ENCODE assay signal across 20 cellular contexts in the genomic region with DNA sequence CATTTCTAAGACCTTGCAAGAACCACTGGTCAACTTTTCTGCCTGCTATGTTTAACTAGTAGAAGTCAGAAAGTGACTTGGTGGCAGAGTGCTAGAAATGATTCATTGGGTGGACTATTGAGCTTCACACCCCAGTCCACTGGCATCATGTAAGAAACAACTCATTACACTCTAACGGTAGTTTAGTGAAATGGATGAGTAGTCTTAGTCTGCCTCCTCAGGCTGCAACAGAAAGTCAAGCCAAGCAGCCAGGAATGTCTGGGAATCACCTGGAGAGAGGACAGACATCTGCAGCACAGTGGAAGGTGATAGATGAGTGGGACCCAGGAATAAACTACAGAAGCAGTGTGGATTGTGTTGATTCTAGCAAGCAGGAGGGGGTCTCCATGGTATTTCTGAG.
"Had no signal": no experiment of that assay in that cellular context is flagged by ENCODE, and none has a peak within 500 bp of the region (broad histone marks: within the 10 kb centered on the region; RNA-seq: fewer than 3 reads in every experiment).

No MANE protein-coding gene starts in this region.

- H3K9me3 ChIP-seq: tibial artery had no signal

- ATAC-seq: activated CD8-positive, alpha-beta memory T cell treated with anti-CD3 and anti-CD28 coated beads, Interleukin-2, amount 10 ng/mL, durations not matched to agents 7 days and 5 days; activated CD8-positive, alpha-beta T cell treated with anti-CD3 and anti-CD28 coated beads for 36 hours; activated naive CD8-positive, alpha-beta T cell treated with anti-CD3 and anti-CD28 coated beads, Interleukin-2, amount 50 U/mL, for 24 hours; left lobe of liver; lower lobe of right lung; naive thymus-derived CD4-positive, alpha-beta T cell; stimulated activated naive CD8-positive, alpha-beta T cell treated with anti-CD3 and anti-CD28 coated beads, Interleukin-15, amount 100 ng/mL, for 72 hours had no signal

- H3K4me1 ChIP-seq: lower lobe of right lung, tibial artery had no signal

- H3K27ac ChIP-seq: cardiac muscle cell, lower lobe of right lung, tibial artery, VCaP had no signal

- H3K36me3 ChIP-seq: cardiac muscle cell, lower lobe of right lung, tibial artery had no signal

- H3K36me3 Mint-ChIP-seq: activated CD8-positive, alpha-beta memory T cell treated with anti-CD3 and anti-CD28 coated beads, Interleukin-2, amount 10 ng/mL, durations not matched to agents 7 days and 5 days had no signal

- H3K9me3 Mint-ChIP-seq: activated CD4-positive, alpha-beta T cell treated with anti-CD3 and anti-CD28 coated beads, Interleukin-2, amount 10 ng/mL, durations not matched to agents 7 days and 5 days; activated CD8-positive, alpha-beta T cell treated with anti-CD3 and anti-CD28 coated beads for 36 hours; activated naive CD8-positive, alpha-beta T cell treated with anti-CD3 and anti-CD28 coated beads, Interleukin-2, amount 50 U/mL, for 24 hours had no signal

- H3K4me1 Mint-ChIP-seq: activated CD4-positive, alpha-beta T cell treated with anti-CD3 and anti-CD28 coated beads, Interleukin-2, amount 10 ng/mL, durations not matched to agents 7 days and 5 days; activated CD8-positive, alpha-beta memory T cell treated with anti-CD3 and anti-CD28 coated beads, Interleukin-2, amount 10 ng/mL, durations not matched to agents 7 days and 5 days; activated naive CD8-positive, alpha-beta T cell treated with anti-CD3 and anti-CD28 coated beads, Interleukin-2, amount 50 U/mL, for 24 hours; naive thymus-derived CD4-positive, alpha-beta T cell; stimulated activated naive CD8-positive, alpha-beta T cell treated with anti-CD3 and anti-CD28 coated beads, Interleukin-15, amount 100 ng/mL, for 72 hours had no signal

- H3K4me3 ChIP-seq: cardiac muscle cell, lower lobe of right lung, tibial artery had no signal

- DNase-seq: activated CD4-positive, alpha-beta T cell treated with anti-CD3 and anti-CD28 coated beads, Interleukin-2, amount 10 ng/mL, durations not matched to agents 7 days and 5 days; activated CD4-positive, CD25-positive, alpha-beta regulatory T cell treated with anti-CD3 and anti-CD28 coated beads, Interleukin-2, amount 50 U/mL, for 72 hours; activated CD8-positive, alpha-beta memory T cell treated with anti-CD3 and anti-CD28 coated beads, Interleukin-2, amount 10 ng/mL, durations not matched to agents 7 days and 5 days; activated CD8-positive, alpha-beta T cell treated with anti-CD3 and anti-CD28 coated beads for 36 hours; activated effector memory CD4-positive, alpha-beta T cell treated with anti-CD3 and anti-CD28 coated beads, Interleukin-2, amount 50 U/mL, for 16 hours; activated naive CD4-positive, alpha-beta T cell treated with anti-CD3 and anti-CD28 coated beads, Interleukin-2, amount 50 U/mL, for 16 hours; activated naive CD8-positive, alpha-beta T cell treated with anti-CD3 and anti-CD28 coated beads, Interleukin-2, amount 50 U/mL, for 24 hours; activated T-cell treated with anti-CD3 and anti-CD28 coated beads for 4 hours; cortex of kidney; erythroblast; hypothalamus; lower lobe of right lung; naive thymus-derived CD4-positive, alpha-beta T cell; stimulated activated CD4-positive, alpha-beta T cell treated with anti-CD3 and anti-CD28 coated beads, Interleukin-4, amount 100 ng/mL, for 4 hours; stimulated activated naive CD8-positive, alpha-beta T cell treated with anti-CD3 and anti-CD28 coated beads, Interleukin-15, amount 100 ng/mL, for 72 hours; tibial artery had no signal

- H3K27me3 ChIP-seq: cardiac muscle cell, tibial artery had no signal

- H3K4me3 Mint-ChIP-seq: activated CD4-positive, alpha-beta T cell treated with anti-CD3 and anti-CD28 coated beads, Interleukin-2, amount 10 ng/mL, durations not matched to agents 7 days and 5 days; activated CD8-positive, alpha-beta memory T cell treated with anti-CD3 and anti-CD28 coated beads, Interleukin-2, amount 10 ng/mL, durations not matched to agents 7 days and 5 days; activated CD8-positive, alpha-beta T cell treated with anti-CD3 and anti-CD28 coated beads for 36 hours; activated naive CD8-positive, alpha-beta T cell treated with anti-CD3 and anti-CD28 coated beads, Interleukin-2, amount 50 U/mL, for 24 hours; naive thymus-derived CD4-positive, alpha-beta T cell; stimulated activated naive CD8-positive, alpha-beta T cell treated with anti-CD3 and anti-CD28 coated beads, Interleukin-15, amount 100 ng/mL, for 72 hours had no signal

- H3K27ac Mint-ChIP-seq: activated CD4-positive, alpha-beta T cell treated with anti-CD3 and anti-CD28 coated beads, Interleukin-2, amount 10 ng/mL, durations not matched to agents 7 days and 5 days; activated CD8-positive, alpha-beta memory T cell treated with anti-CD3 and anti-CD28 coated beads, Interleukin-2, amount 10 ng/mL, durations not matched to agents 7 days and 5 days; activated CD8-positive, alpha-beta T cell treated with anti-CD3 and anti-CD28 coated beads for 36 hours; activated naive CD8-positive, alpha-beta T cell treated with anti-CD3 and anti-CD28 coated beads, Interleukin-2, amount 50 U/mL, for 24 hours; naive thymus-derived CD4-positive, alpha-beta T cell; progenitor cell of endocrine pancreas; stimulated activated naive CD8-positive, alpha-beta T cell treated with anti-CD3 and anti-CD28 coated beads, Interleukin-15, amount 100 ng/mL, for 72 hours had no signal

- H3K27me3 Mint-ChIP-seq: activated CD4-positive, alpha-beta T cell treated with anti-CD3 and anti-CD28 coated beads, Interleukin-2, amount 10 ng/mL, durations not matched to agents 7 days and 5 days; activated naive CD8-positive, alpha-beta T cell treated with anti-CD3 and anti-CD28 coated beads, Interleukin-2, amount 50 U/mL, for 24 hours; progenitor cell of endocrine pancreas had no signal
